In genomic region chr11:117146521-117146920, GRCh38 we compare ENCODE assay signal across 1 cellular context.
TF ChIP-seq lines count a peak whose summit lies in the region.

No MANE protein-coding gene starts in this region.

TF ChIP-seq in K562, 482 proteins besides CTCF, POLR2A, EP300 and RAD21:
- TF ChIP-seq CBX2 (IDR thresholded peaks at IDR 0.05; ENCODE audit: insufficient read depth, low read length, poor library complexity, severe bottlenecking) = no peak
- TF ChIP-seq LEF1 (IDR thresholded peaks at IDR 0.05) = no peak
- no peak for TF ChIP-seq NR1H2 (CRISPR knock-in tag; IDR thresholded peaks at IDR 0.05)
- TF ChIP-seq E2F6 (IDR thresholded peaks at IDR 0.05; ENCODE audit: borderline replicate concordance in 1 of 2, extremely low read depth in 1 of 2, insufficient read depth in 1 of 2, insufficient read length in 1 of 2, low read depth in 1 of 2, low read length in 1 of 2, poor library complexity in 1 of 2, severe bottlenecking in 1 of 2) = no peak
- TF ChIP-seq HOXB6 (CRISPR knock-in tag; IDR thresholded peaks at IDR 0.05; ENCODE audit: borderline replicate concordance) = no peak
- TF ChIP-seq RHOXF2B (CRISPR knock-in tag; conservative IDR thresholded peaks at IDR 0.05) = no peak
- TF ChIP-seq SIN3A (IDR thresholded peaks at IDR 0.05; ENCODE audit: borderline replicate concordance in 2 of 2, control insufficient read depth in 1 of 2, low read depth in 2 of 2, low read length in 2 of 2) = no peak
- TF ChIP-seq RNF219 (CRISPR knock-in tag; IDR thresholded peaks at IDR 0.05) = no peak
- TF ChIP-seq E4F1 (CRISPR knock-in tag; IDR thresholded peaks at IDR 0.05; ENCODE audit: borderline replicate concordance) = no peak
- no peak for TF ChIP-seq SRSF7 (optimal IDR thresholded peaks at IDR 0.05; ENCODE audit: low read depth, low read length)
